ENCODE assay signal across 17 cellular contexts in the genomic region with DNA sequence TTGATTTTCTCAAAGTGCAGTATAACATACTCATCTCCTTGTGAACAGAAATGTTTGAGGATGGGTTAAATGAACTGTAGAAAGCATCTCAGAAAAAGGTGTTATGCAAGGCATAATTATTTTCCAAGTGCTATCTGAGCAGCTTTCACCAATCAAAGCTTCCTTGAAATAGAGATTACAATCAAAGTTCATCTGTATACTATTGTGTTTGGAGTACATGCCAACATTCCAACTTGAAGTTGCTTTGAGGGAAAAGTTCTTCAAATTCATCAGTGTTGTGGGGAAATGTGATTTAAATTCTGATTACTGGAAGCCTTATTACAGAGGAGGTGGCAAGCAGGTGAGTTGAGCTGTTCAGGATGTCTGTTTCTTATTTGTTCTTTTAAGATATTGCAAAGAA.
A peak's percentile ranks its signal among the peaks of the same experiment; 100 is the strongest.
DNase-seq lines count a peak whose midpoint lies in the region; ATAC-seq and TF ChIP-seq lines count a peak whose summit lies in the region.
"Had no signal": no experiment of that assay in that cellular context is flagged by ENCODE, and none has a peak within 500 bp of the region (broad histone marks: within the 10 kb centered on the region; RNA-seq: fewer than 3 reads in every experiment).

No MANE protein-coding gene starts in this region.

- H2AFZ ChIP-seq in neural progenitor cell (replicated peaks) = no peak overlapping the region
- H2AFZ ChIP-seq: GM23248 had no signal

- peaks cover 7% of the 10 kb centered on the region for H3F3A ChIP-seq in neural progenitor cell (ENCODE audit: low read depth)

- no peaks in the 10 kb centered on the region for H3K9me3 ChIP-seq in adipocyte (ENCODE audit: control insufficient read depth, low read length)
- H3K9me3 ChIP-seq in neural progenitor cell (ENCODE audit: low read depth) = no peaks in the 10 kb centered on the region
- H3K9me3 ChIP-seq in heart right ventricle = no peaks in the 10 kb centered on the region
- H3K9me3 ChIP-seq: A549, HAP-1 had no signal

- H3K27ac ChIP-seq in neural progenitor cell (no peak overlapping the region), heart right ventricle (no peak overlapping the region)
- H3K27ac ChIP-seq: A549, GM23248 had no signal

- H3K27me3 ChIP-seq in adipocyte (replicated peaks; ENCODE audit: control insufficient read depth, insufficient read depth, low read length) = no peaks in the 10 kb centered on the region
- no peaks in the 10 kb centered on the region for H3K27me3 ChIP-seq in neural progenitor cell
- no peaks in the 10 kb centered on the region for H3K27me3 ChIP-seq in heart right ventricle

- H3K4me3 ChIP-seq in adipocyte (ENCODE audit: low read length) (no peak overlapping the region), fibroblast of the aortic adventitia (ENCODE audit: low read depth, low read length) (no peak overlapping the region), neural progenitor cell (no peak overlapping the region), heart right ventricle (no peak overlapping the region)
- H3K4me3 ChIP-seq: A549, GM23248, HAP-1 had no signal

- H3K27me3 Mint-ChIP-seq in neural progenitor cell (ENCODE audit: insufficient read depth, low read depth) = peaks cover 2% of the 10 kb centered on the region
- H3K27me3 Mint-ChIP-seq: CD4-positive, alpha-beta memory T cell had no signal

- H3K4me2 ChIP-seq in neural progenitor cell = no peak overlapping the region
- H3K4me2 ChIP-seq: A549 had no signal

- H3K4me1 Mint-ChIP-seq in neural progenitor cell = peaks cover 21% of the 10 kb centered on the region
- H3K4me1 Mint-ChIP-seq: CD4-positive, alpha-beta memory T cell had no signal

- H3K27ac Mint-ChIP-seq in neural progenitor cell = peak overlapping the region; percentile 54
- H3K27ac Mint-ChIP-seq: CD4-positive, alpha-beta memory T cell had no signal

- no peak overlapping the region for H3K4me3 Mint-ChIP-seq in neural progenitor cell
- H3K4me3 Mint-ChIP-seq: CD14-positive monocyte; CD4-positive, alpha-beta memory T cell had no signal

- H3K36me3 Mint-ChIP-seq in neural progenitor cell = peaks cover 8% of the 10 kb centered on the region

- no peak for ATAC-seq in heart right ventricle
- ATAC-seq: A549 had no signal

- H4K20me1 ChIP-seq in neural progenitor cell (ENCODE audit: low read depth) = no peaks in the 10 kb centered on the region

- peaks cover 2% of the 10 kb centered on the region for H3K9me3 Mint-ChIP-seq in neural progenitor cell
- H3K9me3 Mint-ChIP-seq: CD14-positive monocyte; CD4-positive, alpha-beta memory T cell had no signal

- H3K79me2 ChIP-seq in neural progenitor cell (ENCODE audit: low read depth) = peaks cover 3% of the 10 kb centered on the region

- H3K9ac ChIP-seq in adipocyte (ENCODE audit: low read length) (no peak overlapping the region), neural progenitor cell (no peak overlapping the region)
- H3K9ac ChIP-seq: GM23248 had no signal

- DNase-seq in adipocyte (ENCODE audit: low read depth) (peak; percentile 62), fibroblast of the aortic adventitia (ENCODE audit: low read depth) (peak; percentile 41), neural progenitor cell (ENCODE audit: low spot score) (no peak), NK-92 (lab: John Stamatoyannopoulos, UW; ENCODE audit: unreplicated experiment) (no peak), heart right ventricle (no peak), LoVo (ENCODE audit: low spot score) (no peak)
- no peak for DNase-seq in stimulated activated CD4-positive, alpha-beta T cell treated with anti-CD3 and anti-CD28 coated beads, Interleukin-1b, Interleukin-23, amount 100 ng/mL, for 48 hours
- DNase-seq: AML-193; CD4-positive, alpha-beta memory T cell; DMS153; DMS79; GDM1; GM23248; IMR-90 had no signal

- intact Hi-C loops in heart right ventricle (cut with DNase I) = no loop called here

- H3K36me3 ChIP-seq in adipocyte (ENCODE audit: control insufficient read depth, insufficient read depth, low read length, severe bottlenecking) (no peaks in the 10 kb centered on the region), neural progenitor cell (no peaks in the 10 kb centered on the region), heart right ventricle (no peaks in the 10 kb centered on the region)

- H3K4me1 ChIP-seq in adipocyte (ENCODE audit: control insufficient read depth, insufficient read depth, low read length) (peaks cover 38% of the 10 kb centered on the region), neural progenitor cell (peaks cover 27% of the 10 kb centered on the region), heart right ventricle (peaks cover 0 to 26% (median 6%) of the 10 kb centered on the region in 9 donors)
- H3K4me1 ChIP-seq: A549 had no signal

- TF ChIP-seq CTCF in fibroblast of the aortic adventitia (IDR thresholded peaks at IDR 0.05; ENCODE audit: insufficient read depth, low read length) = no peak
- no peak for TF ChIP-seq CTCF in neural progenitor cell (IDR thresholded peaks at IDR 0.05)
- TF ChIP-seq CTCF in heart right ventricle (IDR thresholded peaks at IDR 0.05) = no peak

Comparison
In these comparisons a context has a peak if more than half of its experiments do, and no peak if none do; other contexts are left out.
1. DNase-seq: peak in adipocyte (single experiment) and fibroblast of the aortic adventitia (single experiment); none in neural progenitor cell (single experiment), NK-92 (single experiment), heart right ventricle (0 of 2), LoVo (single experiment) and stimulated activated CD4-positive, alpha-beta T cell treated with anti-CD3 and anti-CD28 coated beads, Interleukin-1b, Interleukin-23, amount 100 ng/mL, for 48 hours (single experiment).